Comparison of ENCODE assay signal across 13 cellular contexts in genomic region chr21:29124645-29125044, GRCh38. TPM values are rescaled to one million over a fixed set of nuclear protein-coding genes. Genes with fewer than 3 reads are reported as not detected.
"Had no signal": no experiment of that assay in that cellular context is flagged by ENCODE, and none has a peak within 500 bp of the region (broad histone marks: within the 10 kb centered on the region; RNA-seq: fewer than 3 reads in every experiment).

No MANE protein-coding gene starts in this region.

- DNase-seq: activated CD4-positive, alpha-beta T cell treated with anti-CD3 and anti-CD28 coated beads for 4 hours; activated CD8-positive, alpha-beta memory T cell treated with anti-CD3 and anti-CD28 coated beads, Interleukin-2, amount 50 U/mL, for 48 hours; activated naive CD4-positive, alpha-beta T cell treated with Interleukin-2 at 50 U/mL for 16 hours; left cardiac atrium; mucosa of descending colon; natural killer cell; right cardiac atrium; small intestine; tibial artery; uterus; WERI-Rb-1 had no signal

- H3K4me3 ChIP-seq: cardiac muscle cell, esophagus muscularis mucosa, mucosa of descending colon, tibial artery, uterus had no signal

- H3K36me3 ChIP-seq: cardiac muscle cell, esophagus muscularis mucosa, uterus, WERI-Rb-1 had no signal

- FAIRE-seq: small intestine had no signal

- H3K9me3 ChIP-seq: mucosa of descending colon, tibial artery, uterus had no signal

- H3K27ac ChIP-seq: cardiac muscle cell, esophagus muscularis mucosa, tibial artery, uterus, WERI-Rb-1 had no signal

- H3K27me3 ChIP-seq: cardiac muscle cell, esophagus muscularis mucosa, tibial artery, uterus had no signal

- H3K4me1 ChIP-seq: esophagus muscularis mucosa, uterus had no signal

- ATAC-seq: left cardiac atrium, mucosa of descending colon, natural killer cell, right cardiac atrium had no signal

RNA-seq across cellular contexts. Expression of gene MAP3K7CL, which starts 5.8 kb away (rescaled TPM):
- polyA plus RNA-seq: cardiac muscle cell had no signal
